ENCODE assay signal across 12 cellular contexts in genomic region chr6:32116674-32117073, GRCh38. TPM values are rescaled to one million over a fixed set of nuclear protein-coding genes. Genes with fewer than 3 reads are reported as not detected.
DNase-seq lines count a peak whose midpoint lies in the region; ATAC-seq and TF ChIP-seq lines count a peak whose summit lies in the region.
"Had no signal": no experiment of that assay in that cellular context is flagged by ENCODE, and none has a peak within 500 bp of the region (broad histone marks: within the 10 kb centered on the region; RNA-seq: fewer than 3 reads in every experiment).

No MANE protein-coding gene starts in this region.

- H3K79me2 ChIP-seq in PC-3 (ENCODE audit: low read length), result no peaks in the 10 kb centered on the region

- TF ChIP-seq POLR2A in uterus (IDR thresholded peaks at IDR 0.05), result no peak

- H4K20me1 ChIP-seq in PC-3 (ENCODE audit: low read length), result no peaks in the 10 kb centered on the region

- POLR2A ChIA-PET in PC-3 (lab: Charles Lee; ENCODE audit: unreplicated experiment), result interaction anchor here (0.7 kb wide), 1 partner anchor 585 kb away, joined by 3 read pairs; no protein-coding TSS in a partner anchor

- ATAC-seq in Right ventricle myocardium inferior (no peak), PC-3 (no peak), GM19397 (IDR thresholded peaks at IDR 0.05; ENCODE audit: unreplicated experiment) (no peak), HG03460 (IDR thresholded peaks at IDR 0.05; ENCODE audit: unreplicated experiment) (no peak), GM21360 (IDR thresholded peaks at IDR 0.05; ENCODE audit: unreplicated experiment) (no peak)
- ATAC-seq: sciatic nerve had no signal

- DNase-seq in right atrium auricular region (ENCODE audit: low spot score), result no peak
- no peak for DNase-seq in Right ventricle myocardium inferior (ENCODE audit: missing footprints)
- peak; percentile 47 for DNase-seq in PC-3
- peak in 1 of 2 donors; percentile 51 for DNase-seq in foreskin fibroblast
- DNase-seq in uterus, result no peak
- DNase-seq: GDM1, thyroid gland had no signal

- no peak overlapping the region for H3K4me2 ChIP-seq in PC-3 (ENCODE audit: low read length)

- peaks cover 46% of the 10 kb centered on the region for H3K36me3 ChIP-seq in right atrium auricular region
- H3K36me3 ChIP-seq in PC-3 (ENCODE audit: low read depth, low read length), result peaks cover 22% of the 10 kb centered on the region; the same call in 1 of the 2 replicates
- no peaks in the 10 kb centered on the region for H3K36me3 ChIP-seq in uterus

- no peaks in the 10 kb centered on the region for H3K9me3 ChIP-seq in right atrium auricular region
- no peaks in the 10 kb centered on the region for H3K9me3 ChIP-seq in PC-3 (ENCODE audit: low read length)
- no peaks in the 10 kb centered on the region for H3K9me3 ChIP-seq in uterus
- H3K9me3 ChIP-seq: thyroid gland had no signal

- TF ChIP-seq CTCF in right atrium auricular region (IDR thresholded peaks at IDR 0.05) (peak; percentile 29 to 55), PC-3 (conservative IDR thresholded peaks at IDR 0.05; ENCODE audit: low read depth, low read length) (peak; percentile 59), foreskin fibroblast (IDR thresholded peaks at IDR 0.05; ENCODE audit: low read depth, low read length) (peak; percentile 38), uterus (IDR thresholded peaks at IDR 0.05) (peak in 2 of 4 experiments; percentile 13 to 30)

- no peaks in the 10 kb centered on the region for H3F3A ChIP-seq in PC-3 (ENCODE audit: low read length, unreplicated experiment)

- no TSS peak for BruUV-seq in PC-3 (replicated peaks; lab: Mats Ljungman, UMichigan)

- H3K27me3 ChIP-seq in right atrium auricular region (no peaks in the 10 kb centered on the region), PC-3 (ENCODE audit: low read length) (no peaks in the 10 kb centered on the region), uterus (no peaks in the 10 kb centered on the region)
- H3K27me3 ChIP-seq: thyroid gland had no signal

- H3K4me3 ChIP-seq in right atrium auricular region (no peak overlapping the region), PC-3 (ENCODE audit: low read length) (no peak overlapping the region), foreskin fibroblast (ENCODE audit: low read depth in 1 of 2, low read length in 2 of 2) (no peak overlapping the region), uterus (no peak overlapping the region)
- H3K4me3 ChIP-seq: thyroid gland had no signal

- peaks cover 0 to 43% of the 10 kb centered on the region in 2 donors for H3K4me1 ChIP-seq in right atrium auricular region
- peaks cover 28% of the 10 kb centered on the region for H3K4me1 ChIP-seq in PC-3 (ENCODE audit: insufficient read depth, low read length)
- H3K4me1 ChIP-seq in uterus, result peaks cover 11 to 35% of the 10 kb centered on the region in 2 donors

- no peak overlapping the region for H3K9ac ChIP-seq in PC-3 (ENCODE audit: low read length)

- intact Hi-C loops in Right ventricle myocardium inferior (cut with DNase I), result loop anchor here (1.0 to 10.0 kb wide), 2 partner anchors 26 to 128 kb away; no protein-coding TSS in a partner anchor
- intact Hi-C loops in PC-3 (cut with micrococcal nuclease), result loop anchor here (10.0 kb wide), 1 partner anchor 212 kb away; the partner anchor contains the start of gene ZBTB12
- intact Hi-C loops in uterus (cut with DNase I; ENCODE audit: low total_unique reads), result no loop called here

- CTCF ChIA-PET in PC-3 (lab: Charles Lee), result interaction anchor here (1.4 kb wide), 1 partner anchor 11 kb away, joined by 4 read pairs; the partner anchor contains the start of gene ATF6B

- H3K9me2 ChIP-seq in PC-3 (replicated peaks; ENCODE audit: low read length), result no peaks in the 10 kb centered on the region

- H3K27ac ChIP-seq in right atrium auricular region, result no peak overlapping the region
- no peak overlapping the region for H3K27ac ChIP-seq in PC-3 (ENCODE audit: low read length)
- H3K27ac ChIP-seq in uterus, result peak overlapping the region; percentile 8 to 94
- H3K27ac ChIP-seq: epithelial cell of prostate had no signal

- no peak overlapping the region for H2AFZ ChIP-seq in PC-3 (ENCODE audit: low read length)

RNA-seq across cellular contexts. Expression of gene TNXB, which starts 7.5 kb away (rescaled TPM):
- 100 to 1,000 TPM; 138 to 210 TPM for total RNA-seq in right atrium auricular region
- total RNA-seq in Right ventricle myocardium inferior, result 73.3 TPM
- total RNA-seq in PC-3 (2014; rRNA removed), result 2.9 and 3.3 TPM in 2 replicates
- total RNA-seq in uterus, result 100 to 1,000 TPM in 3 of 4 donors, 10 to 100 TPM in 1; 90.6 to 217 (median 181) TPM

RNA-seq across cellular contexts. Expression of gene ATF6B, which starts 11.4 kb away (rescaled TPM):
- total RNA-seq in right atrium auricular region, result 10 to 100 TPM; 15.0 to 15.3 TPM
- total RNA-seq in Right ventricle myocardium inferior, result 24.4 TPM
- total RNA-seq in PC-3 (2014; rRNA removed), result 33.4 and 35.7 TPM in 2 replicates
- 100 to 1,000 TPM in 1 of 4 donors, 10 to 100 TPM in 3; 16.4 to 121 (median 33.6) TPM for total RNA-seq in uterus

RNA-seq across cellular contexts. Expression of gene FKBPL, which starts 13.4 kb away (rescaled TPM):
- total RNA-seq in right atrium auricular region (1 to 10 TPM; 1.1 to 3.4 TPM), Right ventricle myocardium inferior (2.8 TPM), PC-3 (2014; rRNA removed) (12.6 and 16.4 TPM in 2 replicates), uterus (10 to 100 TPM in 1 of 4 donors, 1 to 10 TPM in 3; 1.3 to 10.3 (median 5.1) TPM)

RNA-seq across cellular contexts. Expression of gene PRRT1, which starts 35.1 kb away (rescaled TPM):
- 1 to 10 TPM in 1 of 2 donors, under 1 TPM in 1; 0.70 to 1.1 TPM for total RNA-seq in right atrium auricular region
- total RNA-seq in Right ventricle myocardium inferior, result 0.46 TPM
- total RNA-seq in PC-3 (2014; rRNA removed), result 1.5 TPM in 1 of 2 replicates, not detected in the other
- 1 to 10 TPM in 2 of 4 donors, not detected in 2; 8.0 to 9.4 TPM for total RNA-seq in uterus

RNA-seq across cellular contexts. Expression of gene PPT2, which starts 37.3 kb away (rescaled TPM):
- 10 to 100 TPM; 19.5 to 27.0 TPM for total RNA-seq in right atrium auricular region
- total RNA-seq in Right ventricle myocardium inferior, result 22.8 TPM
- 16.6 and 30.8 TPM in 2 replicates for total RNA-seq in PC-3 (2014; rRNA removed)
- total RNA-seq in uterus, result 10 to 100 TPM; 19.0 to 35.1 (median 28.9) TPM

Comparison
In these comparisons a context has a peak if more than half of its experiments do, and no peak if none do; other contexts are left out.
1. H3K27ac ChIP-seq: peak in uterus (2 of 2); none in right atrium auricular region (0 of 2) and PC-3 (single experiment).
2. RNA of gene TNXB, which starts 7.5 kb away (total RNA-seq): 138 to 210 TPM in right atrium auricular region, 90.6 to 217 TPM in uterus and 73.3 TPM in Right ventricle myocardium inferior (single experiment); 2.9 to 3.3 TPM in PC-3; every median in the first group is over 10 times any median in the second.